2 cellular contexts compared by ENCODE assay signal in the genomic region with DNA sequence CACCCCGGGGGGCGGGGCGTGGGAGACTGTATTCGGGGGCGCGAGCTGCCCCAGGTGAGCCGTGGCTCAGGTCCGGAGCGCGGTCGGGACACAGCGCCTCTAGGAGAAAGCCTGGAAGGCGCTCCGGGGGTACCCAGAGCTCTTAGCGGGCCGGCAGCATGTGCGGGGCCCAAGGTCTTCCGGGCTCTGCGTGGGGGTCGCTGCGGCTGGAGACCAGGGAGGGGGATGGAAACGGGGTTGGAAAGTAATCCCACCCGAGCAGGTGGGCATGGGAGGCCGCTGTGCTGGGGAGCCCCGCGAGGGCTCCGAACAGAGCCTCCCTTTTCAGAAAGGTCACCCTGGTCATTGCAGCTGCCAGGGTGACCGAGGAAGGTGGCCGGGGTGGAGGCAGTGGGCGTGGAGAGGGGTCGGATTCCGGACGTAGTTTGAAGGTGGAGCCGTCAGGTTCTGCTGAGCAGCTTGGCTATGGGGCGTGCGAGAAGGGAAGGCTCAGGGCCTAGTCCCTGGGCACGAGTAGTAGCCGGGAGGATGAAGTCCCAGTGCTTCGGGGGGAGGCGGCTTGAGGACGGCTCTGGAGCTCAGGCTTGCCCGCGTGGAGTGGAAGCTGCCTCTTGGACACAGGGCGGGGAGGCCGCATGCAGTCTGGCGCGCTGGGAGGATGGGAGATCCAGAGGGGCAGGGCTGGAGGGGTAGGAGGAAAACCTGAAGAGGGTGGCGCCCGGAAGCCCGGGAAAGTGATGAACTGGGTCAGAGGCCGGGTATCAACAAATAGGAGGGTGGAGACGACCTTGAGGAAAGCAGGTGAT.
TF ChIP-seq lines count a peak whose summit lies in the region.

TSS of gene SIRT5 (plus strand) at position 31 of the 806 bp plus-strand sequence. CDS start 9,510 bp downstream, outside the sequence.

TF ChIP-seq in GM23338, 12 proteins besides CTCF, POLR2A, EP300 and RAD21 (continued from another document):
- TF ChIP-seq, protein P1, sequence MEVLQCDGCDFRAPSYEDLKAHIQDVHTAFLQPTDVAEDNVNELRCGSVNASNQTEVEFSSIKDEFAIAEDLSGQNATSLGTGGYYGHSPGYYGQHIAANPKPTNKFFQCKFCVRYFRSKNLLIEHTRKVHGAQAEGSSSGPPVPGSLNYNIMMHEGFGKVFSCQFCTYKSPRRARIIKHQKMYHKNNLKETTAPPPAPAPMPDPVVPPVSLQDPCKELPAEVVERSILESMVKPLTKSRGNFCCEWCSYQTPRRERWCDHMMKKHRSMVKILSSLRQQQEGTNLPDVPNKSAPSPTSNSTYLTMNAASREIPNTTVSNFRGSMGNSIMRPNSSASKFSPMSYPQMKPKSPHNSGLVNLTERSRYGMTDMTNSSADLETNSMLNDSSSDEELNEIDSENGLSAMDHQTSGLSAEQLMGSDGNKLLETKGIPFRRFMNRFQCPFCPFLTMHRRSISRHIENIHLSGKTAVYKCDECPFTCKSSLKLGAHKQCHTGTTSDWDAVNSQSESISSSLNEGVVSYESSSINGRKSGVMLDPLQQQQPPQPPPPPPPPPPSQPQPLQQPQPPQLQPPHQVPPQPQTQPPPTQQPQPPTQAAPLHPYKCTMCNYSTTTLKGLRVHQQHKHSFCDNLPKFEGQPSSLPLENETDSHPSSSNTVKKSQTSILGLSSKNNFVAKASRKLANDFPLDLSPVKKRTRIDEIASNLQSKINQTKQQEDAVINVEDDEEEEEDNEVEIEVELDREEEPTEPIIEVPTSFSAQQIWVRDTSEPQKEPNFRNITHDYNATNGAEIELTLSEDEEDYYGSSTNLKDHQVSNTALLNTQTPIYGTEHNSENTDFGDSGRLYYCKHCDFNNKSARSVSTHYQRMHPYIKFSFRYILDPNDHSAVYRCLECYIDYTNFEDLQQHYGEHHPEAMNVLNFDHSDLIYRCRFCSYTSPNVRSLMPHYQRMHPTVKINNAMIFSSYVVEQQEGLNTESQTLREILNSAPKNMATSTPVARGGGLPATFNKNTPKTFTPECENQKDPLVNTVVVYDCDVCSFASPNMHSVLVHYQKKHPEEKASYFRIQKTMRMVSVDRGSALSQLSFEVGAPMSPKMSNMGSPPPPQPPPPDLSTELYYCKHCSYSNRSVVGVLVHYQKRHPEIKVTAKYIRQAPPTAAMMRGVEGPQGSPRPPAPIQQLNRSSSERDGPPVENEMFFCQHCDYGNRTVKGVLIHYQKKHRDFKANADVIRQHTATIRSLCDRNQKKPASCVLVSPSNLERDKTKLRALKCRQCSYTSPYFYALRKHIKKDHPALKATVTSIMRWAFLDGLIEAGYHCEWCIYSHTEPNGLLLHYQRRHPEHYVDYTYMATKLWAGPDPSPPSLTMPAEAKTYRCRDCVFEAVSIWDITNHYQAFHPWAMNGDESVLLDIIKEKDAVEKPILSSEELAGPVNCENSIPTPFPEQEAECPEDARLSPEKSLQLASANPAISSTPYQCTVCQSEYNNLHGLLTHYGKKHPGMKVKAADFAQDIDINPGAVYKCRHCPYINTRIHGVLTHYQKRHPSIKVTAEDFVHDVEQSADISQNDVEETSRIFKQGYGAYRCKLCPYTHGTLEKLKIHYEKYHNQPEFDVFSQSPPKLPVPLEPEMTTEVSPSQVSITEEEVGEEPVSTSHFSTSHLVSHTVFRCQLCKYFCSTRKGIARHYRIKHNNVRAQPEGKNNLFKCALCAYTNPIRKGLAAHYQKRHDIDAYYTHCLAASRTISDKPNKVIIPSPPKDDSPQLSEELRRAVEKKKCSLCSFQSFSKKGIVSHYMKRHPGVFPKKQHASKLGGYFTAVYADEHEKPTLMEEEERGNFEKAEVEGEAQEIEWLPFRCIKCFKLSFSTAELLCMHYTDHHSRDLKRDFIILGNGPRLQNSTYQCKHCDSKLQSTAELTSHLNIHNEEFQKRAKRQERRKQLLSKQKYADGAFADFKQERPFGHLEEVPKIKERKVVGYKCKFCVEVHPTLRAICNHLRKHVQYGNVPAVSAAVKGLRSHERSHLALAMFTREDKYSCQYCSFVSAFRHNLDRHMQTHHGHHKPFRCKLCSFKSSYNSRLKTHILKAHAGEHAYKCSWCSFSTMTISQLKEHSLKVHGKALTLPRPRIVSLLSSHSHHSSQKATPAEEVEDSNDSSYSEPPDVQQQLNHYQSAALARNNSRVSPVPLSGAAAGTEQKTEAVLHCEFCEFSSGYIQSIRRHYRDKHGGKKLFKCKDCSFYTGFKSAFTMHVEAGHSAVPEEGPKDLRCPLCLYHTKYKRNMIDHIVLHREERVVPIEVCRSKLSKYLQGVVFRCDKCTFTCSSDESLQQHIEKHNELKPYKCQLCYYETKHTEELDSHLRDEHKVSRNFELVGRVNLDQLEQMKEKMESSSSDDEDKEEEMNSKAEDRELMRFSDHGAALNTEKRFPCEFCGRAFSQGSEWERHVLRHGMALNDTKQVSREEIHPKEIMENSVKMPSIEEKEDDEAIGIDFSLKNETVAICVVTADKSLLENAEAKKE (CRISPR knock-in tag; IDR thresholded peaks at IDR 0.05): no peak
- 0 out of 2 replicates have a peak, but pooled peaks have one; percentile 33 for TF ChIP-seq ETS1 (IDR thresholded peaks at IDR 0.05)
TF ChIP-seq in GM23338: peak in this region for 2.

TF ChIP-seq in neural cell, 6 proteins besides CTCF, POLR2A, EP300 and RAD21 (continued from another document):
- TF ChIP-seq, protein P2, sequence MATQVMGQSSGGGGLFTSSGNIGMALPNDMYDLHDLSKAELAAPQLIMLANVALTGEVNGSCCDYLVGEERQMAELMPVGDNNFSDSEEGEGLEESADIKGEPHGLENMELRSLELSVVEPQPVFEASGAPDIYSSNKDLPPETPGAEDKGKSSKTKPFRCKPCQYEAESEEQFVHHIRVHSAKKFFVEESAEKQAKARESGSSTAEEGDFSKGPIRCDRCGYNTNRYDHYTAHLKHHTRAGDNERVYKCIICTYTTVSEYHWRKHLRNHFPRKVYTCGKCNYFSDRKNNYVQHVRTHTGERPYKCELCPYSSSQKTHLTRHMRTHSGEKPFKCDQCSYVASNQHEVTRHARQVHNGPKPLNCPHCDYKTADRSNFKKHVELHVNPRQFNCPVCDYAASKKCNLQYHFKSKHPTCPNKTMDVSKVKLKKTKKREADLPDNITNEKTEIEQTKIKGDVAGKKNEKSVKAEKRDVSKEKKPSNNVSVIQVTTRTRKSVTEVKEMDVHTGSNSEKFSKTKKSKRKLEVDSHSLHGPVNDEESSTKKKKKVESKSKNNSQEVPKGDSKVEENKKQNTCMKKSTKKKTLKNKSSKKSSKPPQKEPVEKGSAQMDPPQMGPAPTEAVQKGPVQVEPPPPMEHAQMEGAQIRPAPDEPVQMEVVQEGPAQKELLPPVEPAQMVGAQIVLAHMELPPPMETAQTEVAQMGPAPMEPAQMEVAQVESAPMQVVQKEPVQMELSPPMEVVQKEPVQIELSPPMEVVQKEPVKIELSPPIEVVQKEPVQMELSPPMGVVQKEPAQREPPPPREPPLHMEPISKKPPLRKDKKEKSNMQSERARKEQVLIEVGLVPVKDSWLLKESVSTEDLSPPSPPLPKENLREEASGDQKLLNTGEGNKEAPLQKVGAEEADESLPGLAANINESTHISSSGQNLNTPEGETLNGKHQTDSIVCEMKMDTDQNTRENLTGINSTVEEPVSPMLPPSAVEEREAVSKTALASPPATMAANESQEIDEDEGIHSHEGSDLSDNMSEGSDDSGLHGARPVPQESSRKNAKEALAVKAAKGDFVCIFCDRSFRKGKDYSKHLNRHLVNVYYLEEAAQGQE (IDR thresholded peaks at IDR 0.05; ENCODE audit: borderline replicate concordance): peak; percentile 28
- TF ChIP-seq SMC3 (conservative IDR thresholded peaks at IDR 0.05; ENCODE audit: poor library complexity): peak; percentile 78
- peak; percentile 66 for TF ChIP-seq TAF1 (IDR thresholded peaks at IDR 0.05; ENCODE audit: low read depth)
- TF ChIP-seq POLR2AphosphoS5 (IDR thresholded peaks at IDR 0.05): peak; percentile 57
- peak; percentile 88 for TF ChIP-seq MXI1 (conservative IDR thresholded peaks at IDR 0.05; ENCODE audit: poor library complexity, severe bottlenecking)
TF ChIP-seq in neural cell: peak in this region for 5.
